23 cellular contexts compared by ENCODE assay signal in genomic region chr6:31252625-31253024, GRCh38. TPM values are rescaled to one million over a fixed set of nuclear protein-coding genes. Genes with fewer than 3 reads are reported as not detected.
DNase-seq lines count a peak whose midpoint lies in the region; ATAC-seq, FAIRE-seq and TF ChIP-seq lines count a peak whose summit lies in the region.
"Had no signal": no experiment of that assay in that cellular context is flagged by ENCODE, and none has a peak within 500 bp of the region (broad histone marks: within the 10 kb centered on the region; RNA-seq: fewer than 3 reads in every experiment).

No MANE protein-coding gene starts in this region.

- H3K36me3 ChIP-seq in HepG2 (replicated peaks in 1 of 2; ENCODE audit: control insufficient read depth in 1 of 2, insufficient read depth in 2 of 2, low read length in 2 of 2) (no peaks in the 10 kb centered on the region), right lobe of liver (no peaks in the 10 kb centered on the region), OCI-LY7 (ENCODE audit: insufficient read depth, low read length) (no peaks in the 10 kb centered on the region), endodermal cell (ENCODE audit: control insufficient read depth, insufficient read depth, low read length) (no peaks in the 10 kb centered on the region)
- H3K36me3 ChIP-seq: HAP-1, MG63 had no signal

- no peaks in the 10 kb centered on the region for H3K4me1 Mint-ChIP-seq in endodermal cell
- no peaks in the 10 kb centered on the region for H3K4me1 Mint-ChIP-seq in progenitor cell of endocrine pancreas (ENCODE audit: low read depth)
- H3K4me1 Mint-ChIP-seq: CD14-positive monocyte, IgD-negative memory B cell had no signal

- 3% methylated on average over 3 of the region's 3 CpGs for WGBS in HepG2 (ENCODE audit: low lambda C conversion rate)
- 18% methylated on average over 3 of the region's 3 CpGs for WGBS in right lobe of liver (ENCODE audit: insufficient coverage, low coverage, low lambda C conversion rate, missing lambda C conversion rate)
- WGBS in endodermal cell (ENCODE audit: insufficient coverage in 1 of 2, insufficient read length in 1 of 2), 2 experiments = 80 to 87% methylated on average over 1 to 3 of the region's 3 CpGs

- H3K27me3 ChIP-seq in HepG2 (ENCODE audit: control insufficient read depth in 1 of 2, insufficient read depth in 2 of 2, low read length in 2 of 2) = peaks cover 0 to 7% of the 10 kb centered on the region in 2 experiments; a peak in 2 of 5 replicates
- no peaks in the 10 kb centered on the region for H3K27me3 ChIP-seq in right lobe of liver
- H3K27me3 ChIP-seq in endodermal cell (ENCODE audit: control insufficient read depth, insufficient read depth, low read length, poor library complexity, severe bottlenecking) = no peaks in the 10 kb centered on the region
- H3K27me3 ChIP-seq: MG63 had no signal

- intact Hi-C loops in HepG2 (cut with micrococcal nuclease; ENCODE audit: unreplicated experiment) (no loop called here), right lobe of liver (cut with DNase I) (no loop called here), OCI-LY7 (cut with micrococcal nuclease; ENCODE audit: unreplicated experiment) (no loop called here)

- H3K9ac ChIP-seq in HepG2 (ENCODE audit: insufficient read depth, low read depth, low read length) = no peak overlapping the region
- no peak overlapping the region for H3K9ac ChIP-seq in endodermal cell (ENCODE audit: extremely low read depth, low read length, poor library complexity, severe bottlenecking)

- H4K20me1 ChIP-seq in HepG2 (ENCODE audit: insufficient read depth, low read length) (no peaks in the 10 kb centered on the region), OCI-LY7 (ENCODE audit: insufficient read depth, low read length) (no peaks in the 10 kb centered on the region)

- no peak for TF ChIP-seq EP300 in HepG2 (IDR thresholded peaks at IDR 0.05; ENCODE audit: low read depth in 2 of 2, low read length in 2 of 2)
- TF ChIP-seq EP300 in HepG2 (CRISPR knock-in tag; IDR thresholded peaks at IDR 0.05; ENCODE audit: borderline replicate concordance) = no peak

- H3K9me2 ChIP-seq in OCI-LY7 (ENCODE audit: insufficient read depth, low read length) = no peaks in the 10 kb centered on the region

- no peak overlapping the region for H3K27ac ChIP-seq in HepG2 (ENCODE audit: extremely low read length, insufficient read depth, low read length)
- no peak overlapping the region for H3K27ac ChIP-seq in right lobe of liver
- no peak overlapping the region for H3K27ac ChIP-seq in OCI-LY7 (ENCODE audit: low read depth, low read length, poor library complexity, severe bottlenecking)
- H3K27ac ChIP-seq in endodermal cell (ENCODE audit: low read depth, low read length) = no peak overlapping the region
- H3K27ac ChIP-seq: 22Rv1 had no signal

- BruUV-seq in HepG2 (replicated peaks; lab: Mats Ljungman, UMichigan) = no TSS peak
- no TSS peak for BruUV-seq in OCI-LY7 (replicated peaks; lab: Mats Ljungman, UMichigan)

- POLR2A ChIA-PET in HepG2 (lab: Yijun Ruan, JAX) = no interaction called here
- POLR2A ChIA-PET in OCI-LY7 (lab: Charles Lee) = interaction anchor here (0.5 to 1.2 kb wide), 2 partner anchors 20 to 70 kb away, joined by 3 to 4 read pairs; no protein-coding TSS in a partner anchor

- H3K4me1 ChIP-seq in HepG2 (ENCODE audit: insufficient read depth, low read length) = no peaks in the 10 kb centered on the region
- no peaks in the 10 kb centered on the region for H3K4me1 ChIP-seq in right lobe of liver
- no peaks in the 10 kb centered on the region for H3K4me1 ChIP-seq in OCI-LY7 (ENCODE audit: insufficient read depth, low read length, poor library complexity, severe bottlenecking)
- H3K4me1 ChIP-seq in endodermal cell (ENCODE audit: control insufficient read depth, insufficient read depth, low read length) = no peaks in the 10 kb centered on the region
- H3K4me1 ChIP-seq: HAP-1 had no signal

- H3K4me3 ChIP-seq in HepG2 (replicated peaks in 1 of 3; ENCODE audit: insufficient read depth in 1 of 3, low read depth in 2 of 3, low read length in 3 of 3) (no peak overlapping the region), right lobe of liver (no peak overlapping the region), OCI-LY7 (ENCODE audit: low read depth, low read length, poor library complexity, severe bottlenecking) (no peak overlapping the region), endodermal cell (ENCODE audit: low read length) (no peak overlapping the region)
- H3K4me3 ChIP-seq: HAP-1, MG63 had no signal

- no peak for TF ChIP-seq RAD21 in HepG2 (CRISPR knock-in tag; IDR thresholded peaks at IDR 0.05)

- H3K9me3 Mint-ChIP-seq in endodermal cell = peaks cover 3% of the 10 kb centered on the region
- peaks cover 16% of the 10 kb centered on the region for H3K9me3 Mint-ChIP-seq in progenitor cell of endocrine pancreas (ENCODE audit: low read depth)

- H3K9me3 ChIP-seq in HepG2 (ENCODE audit: low read length) (no peaks in the 10 kb centered on the region), right lobe of liver (no peaks in the 10 kb centered on the region), OCI-LY7 (ENCODE audit: low read length) (peaks cover 5% of the 10 kb centered on the region; the same call in 1 of the 2 replicates), endodermal cell (ENCODE audit: control insufficient read depth, low read length) (peaks cover 8% of the 10 kb centered on the region)
- H3K9me3 ChIP-seq: HAP-1, MG63 had no signal

- TF ChIP-seq CTCF in HepG2 (CRISPR knock-in tag; IDR thresholded peaks at IDR 0.05) (0 out of 2 replicates have a peak, but pooled peaks have one; percentile 4), right lobe of liver (IDR thresholded peaks at IDR 0.05) (no peak), OCI-LY7 (conservative IDR thresholded peaks at IDR 0.05; ENCODE audit: low read length) (peak; percentile 46; the same call in 1 of the 2 replicates), endodermal cell (conservative IDR thresholded peaks at IDR 0.05) (peak; percentile 58), progenitor cell of endocrine pancreas (IDR thresholded peaks at IDR 0.05; ENCODE audit: unreplicated experiment) (peak; percentile 8)

- in situ Hi-C loops in HepG2 (cut with HindIII; ENCODE audit: extremely low pct_ligation_motif_present, low pct_unique_long_range_greater_than_20kb) = no loop called here

- no peaks in the 10 kb centered on the region for H3K79me2 ChIP-seq in HepG2 (ENCODE audit: insufficient read depth, low read length)
- H3K79me2 ChIP-seq in OCI-LY7 (ENCODE audit: insufficient read depth, low read depth, low read length) = no peaks in the 10 kb centered on the region

- H3K27ac Mint-ChIP-seq in endodermal cell = no peak overlapping the region
- no peak overlapping the region for H3K27ac Mint-ChIP-seq in progenitor cell of endocrine pancreas
- H3K27ac Mint-ChIP-seq: CD14-positive monocyte, IgD-negative memory B cell had no signal

- DNase-seq in HepG2 (ENCODE audit: low spot score) (no peak), right lobe of liver (no peak), OCI-LY7 (ENCODE audit: low spot score) (no peak), endodermal cell (no peak), progenitor cell of endocrine pancreas (ENCODE audit: low spot score, unreplicated experiment) (no peak), ureter (ENCODE audit: low spot score) (no peak), GM19239 (ENCODE audit: insufficient read length, low spot score) (no peak), kidney tubule cell (ENCODE audit: low spot score) (no peak)
- DNase-seq: COR-L47, EL, Karpas-422, MG63, NCI-H1048, NCI-H1436, NCI-H1930, NCI-H345, NCI-H524 treated with DMSO at 0.1 percent for 48 hours had no signal

- no peak for ATAC-seq in HepG2
- no peak for ATAC-seq in right lobe of liver
- ATAC-seq: Right ventricle myocardium inferior had no signal

- H3K4me2 ChIP-seq in HepG2 (ENCODE audit: low read depth, low read length) = no peak overlapping the region
- no peak overlapping the region for H3K4me2 ChIP-seq in OCI-LY7 (ENCODE audit: low read length)

- no peaks in the 10 kb centered on the region for H3K36me3 Mint-ChIP-seq in endodermal cell (ENCODE audit: low read depth)
- H3K36me3 Mint-ChIP-seq in progenitor cell of endocrine pancreas (ENCODE audit: insufficient read depth) = no peaks in the 10 kb centered on the region
- H3K36me3 Mint-ChIP-seq: CD14-positive monocyte had no signal

- H2AFZ ChIP-seq in HepG2 (ENCODE audit: low read length) (no peak overlapping the region), OCI-LY7 (ENCODE audit: low read length) (no peak overlapping the region)

- FAIRE-seq in HepG2 (lab: Jason Lieb, UNC) (peak; percentile 18), GM19239 (lab: Jason Lieb, UNC) (no peak)
- FAIRE-seq: RCC 7860 had no signal

- H3K27me3 Mint-ChIP-seq in endodermal cell (ENCODE audit: insufficient read depth) (peaks cover 22% of the 10 kb centered on the region), progenitor cell of endocrine pancreas (peaks cover 5% of the 10 kb centered on the region)

- CTCF ChIA-PET in HepG2 (lab: Yijun Ruan, JAX; ENCODE audit: low intra/inter-chr PET ratio, low total read pairs) (no interaction called here), OCI-LY7 (lab: Charles Lee; ENCODE audit: unreplicated experiment) (no interaction called here)

- TF ChIP-seq POLR2A in HepG2 (IDR thresholded peaks at IDR 0.05; ENCODE audit: insufficient read depth in 1 of 2, low read depth in 2 of 2, low read length in 2 of 2) = no peak
- no peak for TF ChIP-seq POLR2A in right lobe of liver (IDR thresholded peaks at IDR 0.05)

- H3K4me3 Mint-ChIP-seq in endodermal cell (no peak overlapping the region), progenitor cell of endocrine pancreas (ENCODE audit: low read depth) (no peak overlapping the region)
- H3K4me3 Mint-ChIP-seq: CD14-positive monocyte, IgD-negative memory B cell had no signal

RNA-seq across cellular contexts. Expression of gene HLA-C, which starts 19.3 kb away (rescaled TPM):
- total RNA-seq in HepG2 (2016; rRNA removed; fragmentation: Illumina TruSeq; extraction: Trizol) (31.5 and 77.1 TPM in 2 replicates), right lobe of liver (100 to 1,000 TPM; 245 to 565 (median 439) TPM), OCI-LY7 (2022) (404 and 419 TPM in 2 replicates), endodermal cell (100 to 1,000 TPM; 248 to 442 TPM), progenitor cell of endocrine pancreas (137 and 141 TPM in 2 replicates), ureter (451 TPM)
- 11.1 and 11.4 TPM in 2 replicates for total RNA-seq in HepG2 (2016; cell fraction: cytosol; rRNA removed; fragmentation: Illumina TruSeq; extraction: Trizol; ENCODE audit: low read depth)
- 29.3 and 79.5 TPM in 2 replicates for total RNA-seq in HepG2 (2016; cell fraction: insoluble cytoplasmic fraction; rRNA removed; fragmentation: Illumina TruSeq; extraction: Trizol)
- 16.7 and 18.2 TPM in 2 replicates for total RNA-seq in HepG2 (2016; cell fraction: membrane; rRNA removed; fragmentation: Illumina TruSeq; extraction: Trizol)
- total RNA-seq in HepG2 (2016; cell fraction: nucleus; rRNA removed; fragmentation: Illumina TruSeq; extraction: Trizol) = 75.7 and 83.6 TPM in 2 replicates
- polyA plus RNA-seq in HepG2 (2011; rRNA removed) = 155 and 225 TPM in 2 replicates
- 132 and 177 TPM in 2 replicates for polyA plus RNA-seq in HepG2 (2011; cell fraction: cytosol; rRNA removed)
- 166 and 204 TPM in 2 replicates for polyA plus RNA-seq in HepG2 (2011; cell fraction: nucleus; rRNA removed)
- 152 and 161 TPM in 2 replicates for polyA plus RNA-seq in HepG2 (2012)
- polyA plus RNA-seq in HepG2 (2016; cell fraction: cytosol; fragmentation: Illumina TruSeq; extraction: Trizol; ENCODE audit: low read depth) = 19.1 and 20.4 TPM in 2 replicates
- polyA plus RNA-seq in HepG2 (2016; cell fraction: insoluble cytoplasmic fraction; fragmentation: Illumina TruSeq; extraction: Trizol; ENCODE audit: low read depth) = 51.5 and 53.3 TPM in 2 replicates
- polyA plus RNA-seq in HepG2 (2016; cell fraction: membrane; fragmentation: Illumina TruSeq; extraction: Trizol; ENCODE audit: low read depth) = 19.8 and 20.8 TPM in 2 replicates
- 190 and 201 TPM in 2 replicates for polyA plus RNA-seq in HepG2 (2016; cell fraction: nucleus; fragmentation: Illumina TruSeq; extraction: Trizol; ENCODE audit: insufficient read depth, low read depth)
- polyA minus RNA-seq in HepG2 (2011; rRNA and poly(A)+ RNA removed; ENCODE audit: low replicate concordance) = 121 and 159 TPM in 2 replicates
- polyA minus RNA-seq in HepG2 (2011; cell fraction: cytosol; rRNA and poly(A)+ RNA removed) = 53.4 and 67.8 TPM in 2 replicates
- 20.1 and 26.0 TPM in 2 replicates for polyA minus RNA-seq in HepG2 (2011; cell fraction: nucleus; rRNA and poly(A)+ RNA removed)
- 333 and 406 TPM in 2 replicates for total RNA-seq in OCI-LY7 (2014; rRNA removed; shearing (Covaris generic))
- polyA plus RNA-seq in endodermal cell (2013, experiment 1 of 2) = 108 TPM
- 92.0 TPM for polyA plus RNA-seq in endodermal cell (2013, experiment 2 of 2)

Comparison
In these comparisons a context has a peak if more than half of its experiments do, and no peak if none do; other contexts are left out.
1. CTCF ChIP-seq: peak in HepG2 (single experiment), OCI-LY7 (single experiment), endodermal cell (single experiment) and progenitor cell of endocrine pancreas (single experiment); none in right lobe of liver (0 of 4).